33 cellular contexts compared by ENCODE assay signal in the genomic region with DNA sequence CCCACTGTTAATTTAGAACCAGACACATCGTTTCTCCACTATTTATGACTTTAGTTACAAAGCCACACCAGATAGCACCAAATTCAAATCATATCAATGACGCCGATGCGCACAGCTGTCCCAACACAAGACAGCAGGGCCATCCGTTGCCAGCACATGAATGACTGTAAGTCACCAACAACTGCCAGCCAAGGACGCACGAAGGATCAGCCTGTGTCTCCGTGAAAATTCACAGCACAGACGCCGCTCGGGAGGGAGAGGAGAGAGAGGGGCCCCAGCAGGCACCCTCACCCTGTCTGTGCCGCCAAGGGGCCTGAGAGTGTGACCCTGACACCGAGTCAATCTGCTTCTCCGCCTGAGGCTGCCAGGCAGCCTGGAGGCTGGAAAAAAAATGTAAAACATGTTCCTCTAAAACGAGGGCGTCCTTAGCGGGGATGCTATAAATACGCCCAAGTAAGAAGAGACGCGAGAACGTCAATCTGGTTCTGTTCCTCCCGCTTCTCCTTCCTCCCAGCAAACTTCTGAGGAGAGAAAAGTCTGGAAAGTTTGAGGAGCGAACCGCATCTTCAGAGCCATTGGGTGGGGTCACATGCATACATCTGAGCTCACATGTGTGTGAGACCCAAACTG.
"Had no signal": no experiment of that assay in that cellular context is flagged by ENCODE, and none has a peak within 500 bp of the region (broad histone marks: within the 10 kb centered on the region; RNA-seq: fewer than 3 reads in every experiment).

No MANE protein-coding gene starts in this region.

- H3K36me3 ChIP-seq: adrenal gland, colonic mucosa, WERI-Rb-1 had no signal

- ATAC-seq: activated CD4-positive, alpha-beta T cell treated with anti-CD3 and anti-CD28 coated beads for 36 hours; activated CD8-positive, alpha-beta memory T cell treated with anti-CD3 and anti-CD28 coated beads, Interleukin-2, amount 10 ng/mL, durations not matched to agents 7 days and 5 days; activated CD8-positive, alpha-beta T cell treated with anti-CD3 and anti-CD28 coated beads, Interleukin-2, amount 10 ng/mL, durations not matched to agents 7 days and 5 days; activated naive CD8-positive, alpha-beta T cell treated with anti-CD3 and anti-CD28 coated beads, Interleukin-2, amount 50 U/mL, for 24 hours; body of pancreas; esophagus mucosa; T-helper 17 cell had no signal

- H3K9me3 Mint-ChIP-seq: activated CD4-positive, alpha-beta memory T cell treated with anti-CD3 and anti-CD28 coated beads for 36 hours; activated CD4-positive, alpha-beta T cell treated with anti-CD3 and anti-CD28 coated beads, Interleukin-2, amount 10 ng/mL, durations not matched to agents 24 days and 14 days; activated naive CD4-positive, alpha-beta T cell treated with anti-CD3 and anti-CD28 coated beads for 36 hours; activated naive CD4-positive, alpha-beta T cell treated with anti-CD3 and anti-CD28 coated beads, Interleukin-2, amount 50 U/mL, for 24 hours; activated naive CD8-positive, alpha-beta T cell treated with anti-CD3 and anti-CD28 coated beads for 36 hours; activated naive CD8-positive, alpha-beta T cell treated with anti-CD3 and anti-CD28 coated beads, Interleukin-2, amount 50 U/mL, for 24 hours; activated T-helper 1 cell treated with anti-CD3 and anti-CD28 coated beads, Interleukin-12 subunit alpha, Interleukin-12 subunit beta, Interleukin-2, Interleukin-4 antibody, amounts not matched to agents 30 ng/mL and 10 ng/mL and 1 ng/mL, durations not matched to agents 14 hours and 24 hours and 36 hours; activated T-helper 2 cell treated with anti-CD3 and anti-CD28 coated beads, Interferon-gamma antibody, Interleukin-2, Interleukin-4, amounts not matched to agents 10 μg/mL and 5 μg/mL and 100 μg/mL, durations not matched to agents 14 hours and 24 hours and 36 hours; T-helper 2 cell treated with Interferon-gamma antibody and Interleukin-4, amounts not matched to agents 5 μg/mL and 100 μg/mL, for 36 hours had no signal

- H3K9me3 ChIP-seq: adrenal gland, body of pancreas, colonic mucosa had no signal

- H3K27me3 ChIP-seq: adrenal gland, body of pancreas, colonic mucosa had no signal

- FAIRE-seq: endometrium, frontal cortex had no signal

- H3K4me3 Mint-ChIP-seq: activated CD4-positive, alpha-beta memory T cell treated with anti-CD3 and anti-CD28 coated beads for 36 hours; activated CD4-positive, alpha-beta T cell treated with anti-CD3 and anti-CD28 coated beads for 36 hours; activated CD4-positive, alpha-beta T cell treated with anti-CD3 and anti-CD28 coated beads, Interleukin-2, amount 10 ng/mL, durations not matched to agents 24 days and 14 days; activated CD8-positive, alpha-beta memory T cell treated with anti-CD3 and anti-CD28 coated beads, Interleukin-2, amount 10 ng/mL, durations not matched to agents 7 days and 5 days; activated CD8-positive, alpha-beta T cell treated with anti-CD3 and anti-CD28 coated beads, Interleukin-2, amount 10 ng/mL, durations not matched to agents 7 days and 5 days; activated naive CD4-positive, alpha-beta T cell treated with anti-CD3 and anti-CD28 coated beads for 36 hours; activated naive CD4-positive, alpha-beta T cell treated with anti-CD3 and anti-CD28 coated beads, Interleukin-2, amount 50 U/mL, for 24 hours; activated naive CD8-positive, alpha-beta T cell treated with anti-CD3 and anti-CD28 coated beads for 36 hours; activated naive CD8-positive, alpha-beta T cell treated with anti-CD3 and anti-CD28 coated beads, Interleukin-2, amount 50 U/mL, for 24 hours; activated T-helper 1 cell treated with anti-CD3 and anti-CD28 coated beads, Interleukin-12 subunit alpha, Interleukin-12 subunit beta, Interleukin-2, Interleukin-4 antibody, amounts not matched to agents 30 ng/mL and 10 ng/mL and 1 ng/mL, durations not matched to agents 14 hours and 24 hours and 36 hours; T-helper 17 cell; T-helper 2 cell treated with Interferon-gamma antibody and Interleukin-4, amounts not matched to agents 5 μg/mL and 100 μg/mL, for 36 hours had no signal

- H3K27me3 Mint-ChIP-seq: activated CD4-positive, alpha-beta T cell treated with anti-CD3 and anti-CD28 coated beads, Interleukin-2, amount 10 ng/mL, durations not matched to agents 24 days and 14 days; activated CD8-positive, alpha-beta memory T cell treated with anti-CD3 and anti-CD28 coated beads, Interleukin-2, amount 10 ng/mL, durations not matched to agents 7 days and 5 days; activated naive CD4-positive, alpha-beta T cell treated with anti-CD3 and anti-CD28 coated beads, Interleukin-2, amount 50 U/mL, for 24 hours had no signal

- H3K36me3 Mint-ChIP-seq: activated CD4-positive, alpha-beta memory T cell treated with anti-CD3 and anti-CD28 coated beads for 36 hours; activated CD8-positive, alpha-beta memory T cell treated with anti-CD3 and anti-CD28 coated beads, Interleukin-2, amount 10 ng/mL, durations not matched to agents 7 days and 5 days; activated naive CD4-positive, alpha-beta T cell treated with anti-CD3 and anti-CD28 coated beads, Interleukin-2, amount 50 U/mL, for 24 hours; activated naive CD8-positive, alpha-beta T cell treated with anti-CD3 and anti-CD28 coated beads for 36 hours had no signal

- H3K4me3 ChIP-seq: adrenal gland, body of pancreas, colonic mucosa had no signal

- H3K4me1 Mint-ChIP-seq: activated CD4-positive, alpha-beta T cell treated with anti-CD3 and anti-CD28 coated beads for 36 hours; activated CD4-positive, alpha-beta T cell treated with anti-CD3 and anti-CD28 coated beads, Interleukin-2, amount 10 ng/mL, durations not matched to agents 24 days and 14 days; activated CD8-positive, alpha-beta memory T cell treated with anti-CD3 and anti-CD28 coated beads, Interleukin-2, amount 10 ng/mL, durations not matched to agents 7 days and 5 days; activated naive CD4-positive, alpha-beta T cell treated with anti-CD3 and anti-CD28 coated beads, Interleukin-2, amount 50 U/mL, for 24 hours; activated naive CD8-positive, alpha-beta T cell treated with anti-CD3 and anti-CD28 coated beads, Interleukin-2, amount 50 U/mL, for 24 hours had no signal

- H3K27ac ChIP-seq: adrenal gland, body of pancreas, colonic mucosa, WERI-Rb-1 had no signal

- H3K4me1 ChIP-seq: adrenal gland, body of pancreas, colonic mucosa had no signal

- DNase-seq: activated CD4-positive, alpha-beta memory T cell treated with anti-CD3 and anti-CD28 coated beads for 36 hours; activated CD4-positive, alpha-beta T cell treated with anti-CD3 and anti-CD28 coated beads for 36 hours; activated CD4-positive, alpha-beta T cell treated with anti-CD3 and anti-CD28 coated beads, Interleukin-2, amount 10 ng/mL, durations not matched to agents 24 days and 14 days; activated CD4-positive, CD25-positive, alpha-beta regulatory T cell; activated CD4-positive, CD25-positive, alpha-beta regulatory T cell treated with anti-CD3 and anti-CD28 coated beads, Interleukin-2, amount 50 U/mL, for 72 hours; activated CD8-positive, alpha-beta memory T cell treated with anti-CD3 and anti-CD28 coated beads, Interleukin-2, amount 10 ng/mL, durations not matched to agents 7 days and 5 days; activated CD8-positive, alpha-beta memory T cell treated with anti-CD3 and anti-CD28 coated beads, Interleukin-2, amount 50 U/mL, for 4 hours; activated CD8-positive, alpha-beta T cell treated with anti-CD3 and anti-CD28 coated beads, Interleukin-2, amount 10 ng/mL, durations not matched to agents 7 days and 5 days; activated naive CD4-positive, alpha-beta T cell treated with anti-CD3 and anti-CD28 coated beads for 36 hours; activated naive CD8-positive, alpha-beta T cell treated with anti-CD3 and anti-CD28 coated beads for 36 hours; activated naive CD8-positive, alpha-beta T cell treated with anti-CD3 and anti-CD28 coated beads, Interleukin-2, amount 50 U/mL, for 24 hours; activated T-cell treated with anti-CD3 and anti-CD28 coated beads, Interleukin-2, amount 50 U/mL, for 1 hour; activated T-cell treated with anti-CD3 and anti-CD28 coated beads, Interleukin-2, amount 50 U/mL, for 48 hours; adrenal gland; amygdala; aorta; body of pancreas; central memory CD4-positive, alpha-beta T cell; cerebellar nuclear complex; colonic mucosa; effector CD8-positive, alpha-beta T cell; foreskin fibroblast; T-helper 1 cell; T-helper 17 cell; T1000; WERI-Rb-1 had no signal

- H3K27ac Mint-ChIP-seq: activated CD4-positive, alpha-beta memory T cell treated with anti-CD3 and anti-CD28 coated beads for 36 hours; activated CD4-positive, alpha-beta T cell treated with anti-CD3 and anti-CD28 coated beads for 36 hours; activated CD4-positive, alpha-beta T cell treated with anti-CD3 and anti-CD28 coated beads, Interleukin-2, amount 10 ng/mL, durations not matched to agents 24 days and 14 days; activated CD8-positive, alpha-beta memory T cell treated with anti-CD3 and anti-CD28 coated beads, Interleukin-2, amount 10 ng/mL, durations not matched to agents 7 days and 5 days; activated CD8-positive, alpha-beta T cell treated with anti-CD3 and anti-CD28 coated beads, Interleukin-2, amount 10 ng/mL, durations not matched to agents 7 days and 5 days; activated naive CD4-positive, alpha-beta T cell treated with anti-CD3 and anti-CD28 coated beads for 36 hours; activated naive CD4-positive, alpha-beta T cell treated with anti-CD3 and anti-CD28 coated beads, Interleukin-2, amount 50 U/mL, for 24 hours; activated naive CD8-positive, alpha-beta T cell treated with anti-CD3 and anti-CD28 coated beads for 36 hours; activated naive CD8-positive, alpha-beta T cell treated with anti-CD3 and anti-CD28 coated beads, Interleukin-2, amount 50 U/mL, for 24 hours; activated T-helper 1 cell treated with anti-CD3 and anti-CD28 coated beads, Interleukin-12 subunit alpha, Interleukin-12 subunit beta, Interleukin-2, Interleukin-4 antibody, amounts not matched to agents 30 ng/mL and 10 ng/mL and 1 ng/mL, durations not matched to agents 14 hours and 24 hours and 36 hours; activated T-helper 2 cell treated with anti-CD3 and anti-CD28 coated beads, Interferon-gamma antibody, Interleukin-2, Interleukin-4, amounts not matched to agents 10 μg/mL and 5 μg/mL and 100 μg/mL, durations not matched to agents 14 hours and 24 hours and 36 hours; T-helper 17 cell; T-helper 2 cell treated with Interferon-gamma antibody and Interleukin-4, amounts not matched to agents 5 μg/mL and 100 μg/mL, for 36 hours had no signal
